8 cellular contexts compared by ENCODE assay signal in the genomic region with DNA sequence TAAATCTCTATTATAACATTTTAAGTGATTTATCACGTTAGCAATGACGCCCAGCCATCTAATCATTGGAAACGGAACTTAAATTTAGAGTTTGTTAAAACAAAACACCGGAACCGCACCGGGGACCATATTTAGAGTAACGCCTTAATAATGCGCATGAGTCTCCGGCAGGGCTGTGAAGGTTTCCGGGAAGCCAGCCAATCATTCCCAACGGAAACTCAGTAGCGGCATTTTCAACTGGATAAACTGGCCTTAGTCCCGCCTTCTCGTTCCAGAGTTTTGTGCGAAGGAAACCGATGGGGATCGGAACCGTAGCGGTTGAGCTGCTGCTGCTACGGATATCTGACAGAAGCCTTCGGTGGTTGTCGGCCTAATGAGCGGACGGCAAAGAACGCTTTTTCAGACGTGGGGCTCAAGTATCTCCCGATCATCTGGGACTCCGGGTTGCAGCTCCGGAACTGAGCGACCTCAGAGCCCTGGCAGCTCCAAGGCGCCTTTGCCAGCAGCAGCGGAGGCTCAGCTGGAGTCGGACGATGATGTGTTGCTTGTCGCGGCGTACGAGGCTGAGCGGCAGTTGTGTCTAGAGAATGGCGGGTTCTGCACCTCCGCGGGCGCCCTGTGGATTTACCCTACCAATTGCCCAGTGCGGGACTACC. TPM values are rescaled to one million over a fixed set of nuclear protein-coding genes. Genes with fewer than 3 reads are reported as not detected.
DNase-seq lines count a peak whose midpoint lies in the region; ATAC-seq and TF ChIP-seq lines count a peak whose summit lies in the region.

A gene with protein sequence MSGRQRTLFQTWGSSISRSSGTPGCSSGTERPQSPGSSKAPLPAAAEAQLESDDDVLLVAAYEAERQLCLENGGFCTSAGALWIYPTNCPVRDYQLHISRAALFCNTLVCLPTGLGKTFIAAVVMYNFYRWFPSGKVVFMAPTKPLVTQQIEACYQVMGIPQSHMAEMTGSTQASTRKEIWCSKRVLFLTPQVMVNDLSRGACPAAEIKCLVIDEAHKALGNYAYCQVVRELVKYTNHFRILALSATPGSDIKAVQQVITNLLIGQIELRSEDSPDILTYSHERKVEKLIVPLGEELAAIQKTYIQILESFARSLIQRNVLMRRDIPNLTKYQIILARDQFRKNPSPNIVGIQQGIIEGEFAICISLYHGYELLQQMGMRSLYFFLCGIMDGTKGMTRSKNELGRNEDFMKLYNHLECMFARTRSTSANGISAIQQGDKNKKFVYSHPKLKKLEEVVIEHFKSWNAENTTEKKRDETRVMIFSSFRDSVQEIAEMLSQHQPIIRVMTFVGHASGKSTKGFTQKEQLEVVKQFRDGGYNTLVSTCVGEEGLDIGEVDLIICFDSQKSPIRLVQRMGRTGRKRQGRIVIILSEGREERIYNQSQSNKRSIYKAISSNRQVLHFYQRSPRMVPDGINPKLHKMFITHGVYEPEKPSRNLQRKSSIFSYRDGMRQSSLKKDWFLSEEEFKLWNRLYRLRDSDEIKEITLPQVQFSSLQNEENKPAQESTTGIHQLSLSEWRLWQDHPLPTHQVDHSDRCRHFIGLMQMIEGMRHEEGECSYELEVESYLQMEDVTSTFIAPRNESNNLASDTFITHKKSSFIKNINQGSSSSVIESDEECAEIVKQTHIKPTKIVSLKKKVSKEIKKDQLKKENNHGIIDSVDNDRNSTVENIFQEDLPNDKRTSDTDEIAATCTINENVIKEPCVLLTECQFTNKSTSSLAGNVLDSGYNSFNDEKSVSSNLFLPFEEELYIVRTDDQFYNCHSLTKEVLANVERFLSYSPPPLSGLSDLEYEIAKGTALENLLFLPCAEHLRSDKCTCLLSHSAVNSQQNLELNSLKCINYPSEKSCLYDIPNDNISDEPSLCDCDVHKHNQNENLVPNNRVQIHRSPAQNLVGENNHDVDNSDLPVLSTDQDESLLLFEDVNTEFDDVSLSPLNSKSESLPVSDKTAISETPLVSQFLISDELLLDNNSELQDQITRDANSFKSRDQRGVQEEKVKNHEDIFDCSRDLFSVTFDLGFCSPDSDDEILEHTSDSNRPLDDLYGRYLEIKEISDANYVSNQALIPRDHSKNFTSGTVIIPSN (N-terminal part only) (plus strand): TSS at position 272 of the 656 bp plus-strand sequence. CDS start 102 bp downstream, at position 374.

- WGBS in smooth muscle cell (ENCODE audit: low lambda C conversion rate): under 1% methylated on average over 44 of the region's 44 CpGs

- peak within 1 kb of the TSS; percentile 97 for H2AFZ ChIP-seq in smooth muscle cell (ENCODE audit: low read depth)

- H3F3A ChIP-seq in smooth muscle cell (ENCODE audit: low read depth): no peaks in the 10 kb centered on the region

- H3K9me3 ChIP-seq in A673 (ENCODE audit: low read depth, low read length, poor library complexity, severe bottlenecking): no peaks in the 10 kb centered on the region
- H3K9me3 ChIP-seq in smooth muscle cell (replicated peaks; ENCODE audit: low read depth): no peaks in the 10 kb centered on the region

- ATAC-seq in GM18868 (IDR thresholded peaks at IDR 0.05; ENCODE audit: unreplicated experiment) (peak; percentile 35), HG03159 (IDR thresholded peaks at IDR 0.05; ENCODE audit: unreplicated experiment) (peak; percentile 38)

- H3K27me3 ChIP-seq in A673 (replicated peaks; ENCODE audit: insufficient read depth, low read depth, low read length, poor library complexity) (no peaks in the 10 kb centered on the region), smooth muscle cell (ENCODE audit: low read depth) (no peaks in the 10 kb centered on the region)

- peaks cover 65% of the 10 kb centered on the region for H3K79me2 ChIP-seq in smooth muscle cell (ENCODE audit: low read depth)

- DNase-seq in A673 (ENCODE audit: low spot score) (peak; percentile 99), NCI-H2227 treated with DMSO at 0.1 percent for 48 hours (lab: John Stamatoyannopoulos, UW) (peak; percentile 95), cardiac fibroblast (ENCODE audit: low read depth in 2 of 2) (peak; percentile 99), iPS-NIHi11 (ENCODE audit: low spot score) (peak; percentile 87), smooth muscle cell (lab: John Stamatoyannopoulos, UW; ENCODE audit: unreplicated experiment) (peak; percentile 52)

- intact Hi-C loops in A673 (cut with micrococcal nuclease; ENCODE audit: unreplicated experiment): loop anchor here (2.0 kb wide), 2 partner anchors 117 to 175 kb away; a partner anchor contains a TSS

- H3K36me3 ChIP-seq in A673 (ENCODE audit: insufficient read depth, low read length, poor library complexity, severe bottlenecking) (no peaks in the 10 kb centered on the region), smooth muscle cell (ENCODE audit: low read depth) (no peaks in the 10 kb centered on the region)

- H4K20me1 ChIP-seq in smooth muscle cell (ENCODE audit: low read depth): no peaks in the 10 kb centered on the region

- no TSS peak for BruUV-seq in A673 (replicated peaks; lab: Mats Ljungman, UMichigan)

- peak within 1 kb of the TSS; percentile 43 for H3K9ac ChIP-seq in smooth muscle cell (ENCODE audit: low read depth)

- H3K4me3 ChIP-seq in A673 (ENCODE audit: low read depth, low read length, poor library complexity, severe bottlenecking) (peak within 1 kb of the TSS; percentile 83), WI38 (ENCODE audit: low read depth, low read length) (peak within 1 kb of the TSS; percentile 77), cardiac fibroblast (replicated peaks in 1 of 2; ENCODE audit: low read depth in 2 of 2, low read length in 2 of 2) (peak within 1 kb of the TSS; percentile 88 to 91), smooth muscle cell (peak within 1 kb of the TSS; percentile 96)

- H3K4me1 ChIP-seq in A673 (ENCODE audit: insufficient read depth, low read length, poor library complexity, severe bottlenecking) (peaks cover 17% of the 10 kb centered on the region), smooth muscle cell (ENCODE audit: low read depth) (peaks cover 12% of the 10 kb centered on the region)

- TF ChIP-seq CTCF in A673 (conservative IDR thresholded peaks at IDR 0.05; ENCODE audit: low read depth, low read length) (no peak), WI38 (IDR thresholded peaks at IDR 0.05; ENCODE audit: low read depth, low read length) (no peak), cardiac fibroblast (IDR thresholded peaks at IDR 0.05; ENCODE audit: low read depth, low read length) (no peak), smooth muscle cell (IDR thresholded peaks at IDR 0.05; ENCODE audit: borderline replicate concordance, insufficient read depth, poor library complexity, severe bottlenecking) (no peak)

- peak within 1 kb of the TSS; percentile 93 for H3K4me2 ChIP-seq in smooth muscle cell

- POLR2A ChIA-PET in A673 (lab: Charles Lee; ENCODE audit: low non-redundant PET): no interaction called here

- peak within 1 kb of the TSS; percentile 92 for H3K27ac ChIP-seq in A673 (ENCODE audit: low read depth, low read length, poor library complexity, severe bottlenecking)
- H3K27ac ChIP-seq in smooth muscle cell (ENCODE audit: low read depth): peak within 1 kb of the TSS; percentile 63

- CTCF ChIA-PET in A673 (lab: Charles Lee): interaction anchor here (0.6 kb wide), 1 partner anchor 126 kb away, joined by 3 read pairs; no protein-coding TSS in a partner anchor

RNA-seq across cellular contexts. Expression of the gene that starts here (rescaled TPM):
- total RNA-seq in A673 (2021) (20.8 and 21.5 TPM in 2 replicates), smooth muscle cell (4.3 and 5.5 TPM in 2 replicates)
- 1.1 and 1.7 TPM in 2 replicates for polyA plus RNA-seq in smooth muscle cell

Comparison
In these comparisons a context has a peak if more than half of its experiments do, and no peak if none do; other contexts are left out.
1. Peak in every context shown above with its lines: DNase-seq, ATAC-seq, H3K4me3 ChIP-seq and H3K27ac ChIP-seq.